In the genomic region with DNA sequence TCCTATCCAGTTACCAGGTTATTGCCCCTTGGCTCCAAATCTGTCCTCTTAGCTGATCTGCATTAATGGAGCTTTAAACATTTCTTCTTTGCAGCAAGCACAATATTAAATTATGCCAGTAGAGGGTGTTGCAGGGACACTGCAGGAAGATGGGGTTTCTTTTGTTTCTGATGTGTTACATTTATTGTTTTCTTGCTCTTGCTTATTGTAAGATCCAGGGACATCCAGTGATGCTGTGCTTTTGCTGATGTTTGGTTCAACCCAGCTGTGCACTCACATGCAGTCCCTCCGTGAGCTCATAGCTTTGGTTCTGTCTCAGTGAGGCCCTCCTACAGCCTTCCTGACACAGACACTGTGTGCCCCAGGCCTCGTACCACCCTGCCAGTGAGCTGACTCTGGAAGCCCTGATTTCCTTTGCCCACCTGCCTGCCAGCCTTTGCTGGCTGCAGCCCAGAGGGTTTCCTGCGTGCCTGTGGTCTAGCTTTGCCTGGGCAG, we compare ENCODE assay signal across 8 cellular contexts.
DNase-seq lines count a peak whose midpoint lies in the region; ATAC-seq and TF ChIP-seq lines count a peak whose summit lies in the region.

No MANE protein-coding gene starts in this region.

- H3K27ac Mint-ChIP-seq in naive thymus-derived CD4-positive, alpha-beta T cell, result no peak overlapping the region

- H3K36me3 Mint-ChIP-seq in naive thymus-derived CD4-positive, alpha-beta T cell, result peaks cover 0 to 10% (median 0%) of the 10 kb centered on the region in 5 donors

- CTCF ChIA-PET in naive thymus-derived CD4-positive, alpha-beta T cell (lab: Charles Lee), result interaction anchor here (0.5 to 1.7 kb wide), 8 partner anchors 9 to 1081 kb away, joined by 3 to 6 read pairs (median 3); no protein-coding TSS in a partner anchor

- H3K27me3 ChIP-seq in naive thymus-derived CD4-positive, alpha-beta T cell (ENCODE audit: control insufficient read depth in 2 of 2, insufficient read depth in 2 of 2, low read length in 2 of 2), result no peaks in the 10 kb centered on the region

- no peaks in the 10 kb centered on the region for H3K27me3 Mint-ChIP-seq in naive thymus-derived CD4-positive, alpha-beta T cell

- H3K9me3 Mint-ChIP-seq in naive thymus-derived CD4-positive, alpha-beta T cell, result no peaks in the 10 kb centered on the region

- in situ Hi-C loops in GM13976 (cut with MboI; ENCODE audit: low sequenced_read_pairs, unreplicated experiment), result no loop called here

- no peaks in the 10 kb centered on the region for H3K4me1 ChIP-seq in naive thymus-derived CD4-positive, alpha-beta T cell (ENCODE audit: control insufficient read depth in 2 of 2, insufficient read depth in 2 of 2, low read length in 2 of 2)

- peaks cover 0 to 2% (median 0%) of the 10 kb centered on the region in 7 donors for H3K4me1 Mint-ChIP-seq in naive thymus-derived CD4-positive, alpha-beta T cell

- DNase-seq in AG10803 (ENCODE audit: low read depth) (peak; percentile 65), GM13976 (ENCODE audit: low spot score) (peak; percentile 53), NCI-H1105 (lab: John Stamatoyannopoulos, UW) (peak; percentile 54), SW480 (ENCODE audit: low spot score) (peak; percentile 63), fibroblast of gingiva (ENCODE audit: low read depth) (peak; percentile 45)
- DNase-seq in naive thymus-derived CD4-positive, alpha-beta T cell, result peak in 6 of 9 donors; percentile 3 to 25 (median 14)

- POLR2A ChIA-PET in naive thymus-derived CD4-positive, alpha-beta T cell (lab: Charles Lee), result interaction anchor here (1.2 kb wide), 1 partner anchor 241 kb away, joined by 3 read pairs; a partner anchor contains a TSS

- no peak overlapping the region for H3K4me3 Mint-ChIP-seq in naive thymus-derived CD4-positive, alpha-beta T cell

- ATAC-seq in naive thymus-derived CD4-positive, alpha-beta T cell, result peak; percentile 36
- no peak for ATAC-seq in HG03378 (IDR thresholded peaks at IDR 0.05; ENCODE audit: unreplicated experiment)
- no peak for ATAC-seq in HG03520 (IDR thresholded peaks at IDR 0.05; ENCODE audit: unreplicated experiment)

- H3K27ac ChIP-seq in naive thymus-derived CD4-positive, alpha-beta T cell (ENCODE audit: low read depth, low read length), result no peak overlapping the region

- no peaks in the 10 kb centered on the region for H3K9me3 ChIP-seq in naive thymus-derived CD4-positive, alpha-beta T cell (ENCODE audit: control insufficient read depth in 2 of 3, low read length in 3 of 3)

- peaks cover 0 to 3% (median 0%) of the 10 kb centered on the region in 3 experiments for H3K36me3 ChIP-seq in naive thymus-derived CD4-positive, alpha-beta T cell (ENCODE audit: control insufficient read depth in 2 of 3, insufficient read depth in 3 of 3, low read length in 3 of 3)

- TF ChIP-seq CTCF in AG10803 (conservative IDR thresholded peaks at IDR 0.05; ENCODE audit: low read length) (peak; percentile 80), GM13976 (IDR thresholded peaks at IDR 0.05; ENCODE audit: borderline replicate concordance, control extremely low read depth, extremely low read depth, insufficient read depth, missing control alignments) (peak; percentile 47)

- H3K4me3 ChIP-seq in AG10803 (ENCODE audit: low read length), result no peak overlapping the region
- no peak overlapping the region for H3K4me3 ChIP-seq in naive thymus-derived CD4-positive, alpha-beta T cell (ENCODE audit: low read length)

- intact Hi-C loops in naive thymus-derived CD4-positive, alpha-beta T cell (cut with micrococcal nuclease), result loop anchor here in 1 of 2 donors (1.0 to 5.0 kb wide), 2 partner anchors 464 to 840 kb away; no protein-coding TSS in a partner anchor

Comparison
In these comparisons a context has a peak if more than half of its experiments do, and no peak if none do; other contexts are left out.
1. DNase-seq: peak in every context shown above with its lines; median percentile 65 in AG10803; 63 in SW480; 54 in NCI-H1105; 53 in GM13976; 45 in fibroblast of gingiva; 14 in naive thymus-derived CD4-positive, alpha-beta T cell.